ENCODE assay signal across 2 cellular contexts in the genomic region with DNA sequence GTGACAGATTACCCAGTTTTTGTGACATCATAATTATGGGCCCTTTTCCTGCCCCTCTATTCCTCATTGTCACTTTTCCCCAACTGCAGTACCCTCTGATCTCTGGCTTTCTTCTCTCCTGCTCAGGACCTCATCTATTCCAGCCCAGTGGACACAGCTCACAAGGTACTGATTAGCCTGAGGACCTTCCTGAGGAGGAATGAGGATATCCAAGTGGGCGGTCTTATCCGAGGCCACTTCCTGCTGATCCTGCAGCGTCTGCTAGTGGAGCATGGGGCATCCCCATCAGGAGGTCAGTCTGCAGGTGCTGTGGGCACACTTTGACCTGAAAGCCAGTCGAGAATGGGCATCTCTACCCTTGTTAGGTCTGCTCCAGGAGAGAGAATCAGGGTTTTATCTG.
TF ChIP-seq lines count a peak whose summit lies in the region.

No MANE protein-coding gene starts in this region.

TF ChIP-seq in endothelial cell of umbilical vein, 7 proteins besides CTCF, POLR2A, EP300 and RAD21 (continued from another document):
- TF ChIP-seq FOS (IDR thresholded peaks at IDR 0.05; ENCODE audit: borderline replicate concordance, insufficient read depth, low read length) = no peak
- no peak for TF ChIP-seq MYC (IDR thresholded peaks at IDR 0.05; ENCODE audit: low read depth, low read length)
- TF ChIP-seq EZH2 (IDR thresholded peaks at IDR 0.05; ENCODE audit: borderline replicate concordance, low read depth, low read length, severe bottlenecking) = no peak
- no peak for TF ChIP-seq JUN (IDR thresholded peaks at IDR 0.05; ENCODE audit: borderline replicate concordance, insufficient read depth, insufficient read length, low read depth)
- TF ChIP-seq MAX (IDR thresholded peaks at IDR 0.05; ENCODE audit: insufficient read depth, insufficient read length) = no peak

TF ChIP-seq in SK-N-SH treated with all-trans-retinoic acid at 6 μM for 48 hours, 23 proteins besides CTCF, POLR2A, EP300 and RAD21 (continued from another document):
- TF ChIP-seq, protein P1, sequence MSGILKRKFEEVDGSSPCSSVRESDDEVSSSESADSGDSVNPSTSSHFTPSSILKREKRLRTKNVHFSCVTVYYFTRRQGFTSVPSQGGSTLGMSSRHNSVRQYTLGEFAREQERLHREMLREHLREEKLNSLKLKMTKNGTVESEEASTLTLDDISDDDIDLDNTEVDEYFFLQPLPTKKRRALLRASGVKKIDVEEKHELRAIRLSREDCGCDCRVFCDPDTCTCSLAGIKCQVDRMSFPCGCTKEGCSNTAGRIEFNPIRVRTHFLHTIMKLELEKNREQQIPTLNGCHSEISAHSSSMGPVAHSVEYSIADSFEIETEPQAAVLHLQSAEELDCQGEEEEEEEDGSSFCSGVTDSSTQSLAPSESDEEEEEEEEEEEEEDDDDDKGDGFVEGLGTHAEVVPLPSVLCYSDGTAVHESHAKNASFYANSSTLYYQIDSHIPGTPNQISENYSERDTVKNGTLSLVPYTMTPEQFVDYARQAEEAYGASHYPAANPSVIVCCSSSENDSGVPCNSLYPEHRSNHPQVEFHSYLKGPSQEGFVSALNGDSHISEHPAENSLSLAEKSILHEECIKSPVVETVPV (CRISPR knock-in tag; IDR thresholded peaks at IDR 0.05) = no peak
- TF ChIP-seq ZNF8 (CRISPR knock-in tag; IDR thresholded peaks at IDR 0.05) = no peak
- TF ChIP-seq, protein P2, sequence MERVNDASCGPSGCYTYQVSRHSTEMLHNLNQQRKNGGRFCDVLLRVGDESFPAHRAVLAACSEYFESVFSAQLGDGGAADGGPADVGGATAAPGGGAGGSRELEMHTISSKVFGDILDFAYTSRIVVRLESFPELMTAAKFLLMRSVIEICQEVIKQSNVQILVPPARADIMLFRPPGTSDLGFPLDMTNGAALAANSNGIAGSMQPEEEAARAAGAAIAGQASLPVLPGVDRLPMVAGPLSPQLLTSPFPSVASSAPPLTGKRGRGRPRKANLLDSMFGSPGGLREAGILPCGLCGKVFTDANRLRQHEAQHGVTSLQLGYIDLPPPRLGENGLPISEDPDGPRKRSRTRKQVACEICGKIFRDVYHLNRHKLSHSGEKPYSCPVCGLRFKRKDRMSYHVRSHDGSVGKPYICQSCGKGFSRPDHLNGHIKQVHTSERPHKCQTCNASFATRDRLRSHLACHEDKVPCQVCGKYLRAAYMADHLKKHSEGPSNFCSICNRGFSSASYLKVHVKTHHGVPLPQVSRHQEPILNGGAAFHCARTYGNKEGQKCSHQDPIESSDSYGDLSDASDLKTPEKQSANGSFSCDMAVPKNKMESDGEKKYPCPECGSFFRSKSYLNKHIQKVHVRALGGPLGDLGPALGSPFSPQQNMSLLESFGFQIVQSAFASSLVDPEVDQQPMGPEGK (CRISPR knock-in tag; IDR thresholded peaks at IDR 0.05; ENCODE audit: borderline replicate concordance) = no peak
